Comparison of ENCODE assay signal across 1 cellular context in genomic region chr9:73155968-73156592, GRCh38.
A peak's percentile ranks its signal among the peaks of the same experiment; 100 is the strongest.
TF ChIP-seq lines count a peak whose summit lies in the region.

No MANE protein-coding gene starts in this region.

TF ChIP-seq in GM12878, 131 proteins besides CTCF, POLR2A, EP300 and RAD21 (continued from another document):
- no peak for TF ChIP-seq ZBTB40 (IDR thresholded peaks at IDR 0.05; ENCODE audit: borderline replicate concordance)
- peak; percentile 43; the same call in 1 of the 2 replicates for TF ChIP-seq DPF2 (IDR thresholded peaks at IDR 0.05)
- peak; percentile 79; the same call in 1 of the 2 replicates for TF ChIP-seq MTA2 (IDR thresholded peaks at IDR 0.05; ENCODE audit: low read depth)
- TF ChIP-seq IKZF1 (conservative IDR thresholded peaks at IDR 0.05), result peak; percentile 42; the same call in 1 of the 2 replicates
